Comparison of ENCODE assay signal across 9 cellular contexts in the genomic region with DNA sequence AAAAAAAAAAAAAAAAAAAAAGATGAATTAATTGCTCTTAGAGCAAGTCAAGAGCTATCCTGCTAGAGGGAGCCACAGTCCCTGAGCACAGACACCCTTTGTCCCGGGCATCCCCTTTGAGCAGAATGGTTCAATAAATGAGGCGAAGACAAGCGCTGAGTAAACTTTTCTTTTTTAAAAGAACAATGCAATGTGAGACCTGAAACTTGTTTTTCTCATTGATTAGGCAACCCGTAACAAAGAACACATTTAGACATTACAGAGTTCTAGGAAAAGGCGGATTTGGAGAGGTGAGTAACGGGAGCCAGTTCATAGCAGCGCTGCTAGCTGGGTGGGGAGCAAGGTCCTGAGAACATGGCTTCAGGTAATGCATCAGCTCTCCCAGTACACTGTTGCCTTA. TPM values are rescaled to one million over a fixed set of nuclear protein-coding genes. Genes with fewer than 3 reads are reported as not detected.
A peak's percentile ranks its signal among the peaks of the same experiment; 100 is the strongest.
DNase-seq lines count a peak whose midpoint lies in the region; ATAC-seq, FAIRE-seq and TF ChIP-seq lines count a peak whose summit lies in the region.
"Had no signal": no experiment of that assay in that cellular context is flagged by ENCODE, and none has a peak within 500 bp of the region (broad histone marks: within the 10 kb centered on the region; RNA-seq: fewer than 3 reads in every experiment).

No MANE protein-coding gene starts in this region.

- H3K9me2 ChIP-seq in DOHH2 (replicated peaks; ENCODE audit: control insufficient read depth, low read length), result no peaks in the 10 kb centered on the region

- H3K9me3 Mint-ChIP-seq in activated T-helper 17 cell treated with anti-CD3 and anti-CD28 coated beads, Interleukin-2, amount 50 U/mL, for 72 hours, result no peaks in the 10 kb centered on the region
- H3K9me3 Mint-ChIP-seq in nephron progenitor cell, result no peaks in the 10 kb centered on the region

- H4K20me1 ChIP-seq in DOHH2 (ENCODE audit: control insufficient read depth, insufficient read depth, low read depth, low read length) (no peaks in the 10 kb centered on the region), HepG2 (ENCODE audit: insufficient read depth, low read length) (no peaks in the 10 kb centered on the region)

- BruUV-seq in HepG2 (replicated peaks; lab: Mats Ljungman, UMichigan), result no TSS peak

- 2% methylated on average over 7 of the region's 7 CpGs for WGBS in HepG2 (ENCODE audit: low lambda C conversion rate)

- peak; percentile 84 for DNase-seq in HepG2 (ENCODE audit: low spot score)
- DNase-seq in hepatic stellate cell (ENCODE audit: low spot score), result no peak
- no peak for DNase-seq in islet precursor cell
- DNase-seq in nephron progenitor cell, result no peak
- DNase-seq: NCI-H1092 had no signal

- intact Hi-C loops in HepG2 (cut with micrococcal nuclease; ENCODE audit: unreplicated experiment), result loop anchor here (1.0 kb wide), 1 partner anchor 28 kb away; no protein-coding TSS in a partner anchor

- in situ Hi-C loops in HepG2 (cut with HindIII; ENCODE audit: extremely low pct_ligation_motif_present, low pct_unique_long_range_greater_than_20kb), result no loop called here

- H3K9ac ChIP-seq in HepG2 (ENCODE audit: insufficient read depth, low read depth, low read length), result no peak overlapping the region

- CTCF ChIA-PET in HepG2 (lab: Yijun Ruan, JAX; ENCODE audit: low intra/inter-chr PET ratio, low total read pairs), result interaction anchor here (1.3 kb wide), 1 partner anchor 28 kb away, joined by 8 read pairs; no protein-coding TSS in a partner anchor

- H3K36me3 ChIP-seq in DOHH2 (ENCODE audit: control insufficient read depth, low read length) (no peaks in the 10 kb centered on the region), HepG2 (replicated peaks in 1 of 2; ENCODE audit: control insufficient read depth in 1 of 2, insufficient read depth in 2 of 2, low read length in 2 of 2) (no peaks in the 10 kb centered on the region)

- peaks cover 16% of the 10 kb centered on the region for H3K4me1 Mint-ChIP-seq in activated T-helper 17 cell treated with anti-CD3 and anti-CD28 coated beads, Interleukin-2, amount 50 U/mL, for 72 hours
- peaks cover 9% of the 10 kb centered on the region for H3K4me1 Mint-ChIP-seq in nephron progenitor cell

- H3K9me3 ChIP-seq in DOHH2 (ENCODE audit: control insufficient read depth, insufficient read depth, low read length) (no peaks in the 10 kb centered on the region), HepG2 (ENCODE audit: low read length) (no peaks in the 10 kb centered on the region)

- H3K4me1 ChIP-seq in DOHH2 (ENCODE audit: control insufficient read depth, low read length) (no peaks in the 10 kb centered on the region), HepG2 (ENCODE audit: insufficient read depth, low read length) (peaks cover 29% of the 10 kb centered on the region)

- no peak overlapping the region for H3K4me2 ChIP-seq in DOHH2 (ENCODE audit: low read length)
- H3K4me2 ChIP-seq in HepG2 (ENCODE audit: low read depth, low read length), result peak overlapping the region; percentile 54

- FAIRE-seq in HepG2 (lab: Jason Lieb, UNC), result peak; percentile 81

- no peak for TF ChIP-seq RAD21 in HepG2 (CRISPR knock-in tag; IDR thresholded peaks at IDR 0.05)

- no peak overlapping the region for H2AFZ ChIP-seq in HepG2 (ENCODE audit: low read length)

- TF ChIP-seq EP300 in HepG2 (IDR thresholded peaks at IDR 0.05; ENCODE audit: low read depth in 2 of 2, low read length in 2 of 2), result no peak
- no peak for TF ChIP-seq EP300 in HepG2 (CRISPR knock-in tag; IDR thresholded peaks at IDR 0.05; ENCODE audit: borderline replicate concordance)

- H3K36me3 Mint-ChIP-seq in activated T-helper 17 cell treated with anti-CD3 and anti-CD28 coated beads, Interleukin-2, amount 50 U/mL, for 72 hours (ENCODE audit: low read depth), result peaks cover 5% of the 10 kb centered on the region
- H3K36me3 Mint-ChIP-seq in nephron progenitor cell (ENCODE audit: low read depth), result no peaks in the 10 kb centered on the region

- TF ChIP-seq POLR2A in HepG2 (IDR thresholded peaks at IDR 0.05; ENCODE audit: insufficient read depth in 1 of 2, low read depth in 2 of 2, low read length in 2 of 2), result no peak

- ATAC-seq in HG02798 (IDR thresholded peaks at IDR 0.05; ENCODE audit: poor library complexity, unreplicated experiment), result peak; percentile 34
- ATAC-seq in activated T-helper 17 cell treated with anti-CD3 and anti-CD28 coated beads, Interleukin-2, amount 50 U/mL, for 72 hours (replicated peaks), result peak; percentile 58
- peak; percentile 93 for ATAC-seq in HepG2
- no peak for ATAC-seq in HG03460 (IDR thresholded peaks at IDR 0.05; ENCODE audit: unreplicated experiment)

- H3K27ac ChIP-seq in DOHH2 (ENCODE audit: low read depth, low read length) (no peak overlapping the region), HepG2 (ENCODE audit: extremely low read length, insufficient read depth, low read length) (no peak overlapping the region)

- peak overlapping the region; percentile 44 for H3K4me3 Mint-ChIP-seq in activated T-helper 17 cell treated with anti-CD3 and anti-CD28 coated beads, Interleukin-2, amount 50 U/mL, for 72 hours
- H3K4me3 Mint-ChIP-seq in nephron progenitor cell, result no peak overlapping the region

- no peaks in the 10 kb centered on the region for H3K79me2 ChIP-seq in DOHH2 (ENCODE audit: control insufficient read depth, low read length)
- no peaks in the 10 kb centered on the region for H3K79me2 ChIP-seq in HepG2 (ENCODE audit: insufficient read depth, low read length)

- peaks cover 10% of the 10 kb centered on the region for H3K27me3 ChIP-seq in DOHH2 (ENCODE audit: control insufficient read depth, low read length)
- peaks cover 2 to 15% of the 10 kb centered on the region in 2 experiments; a peak in 4 of 5 replicates for H3K27me3 ChIP-seq in HepG2 (ENCODE audit: control insufficient read depth in 1 of 2, insufficient read depth in 2 of 2, low read length in 2 of 2)

- POLR2A ChIA-PET in HepG2 (lab: Yijun Ruan, JAX), result interaction anchor here (0.9 to 1.6 kb wide), 4 partner anchors 24 to 46 kb away, joined by 4 to 7 read pairs (median 5); a partner anchor contains a TSS

- H3K4me3 ChIP-seq in DOHH2 (ENCODE audit: low read length), result no peak overlapping the region
- H3K4me3 ChIP-seq in HepG2 (replicated peaks in 1 of 3; ENCODE audit: insufficient read depth in 1 of 3, low read depth in 2 of 3, low read length in 3 of 3), result no peak overlapping the region

- TF ChIP-seq CTCF in DOHH2 (IDR thresholded peaks at IDR 0.05; ENCODE audit: low read depth, low read length, poor library complexity, severe bottlenecking) (peak; percentile 19), HepG2 (CRISPR knock-in tag; IDR thresholded peaks at IDR 0.05) (peak; percentile 61), nephron progenitor cell (IDR thresholded peaks at IDR 0.05) (no peak)

- peaks cover 12% of the 10 kb centered on the region for H3K27me3 Mint-ChIP-seq in activated T-helper 17 cell treated with anti-CD3 and anti-CD28 coated beads, Interleukin-2, amount 50 U/mL, for 72 hours
- H3K27me3 Mint-ChIP-seq in nephron progenitor cell (ENCODE audit: low read depth, poor library complexity), result peaks cover 3% of the 10 kb centered on the region

- H3K27ac Mint-ChIP-seq in activated T-helper 17 cell treated with anti-CD3 and anti-CD28 coated beads, Interleukin-2, amount 50 U/mL, for 72 hours, result peak overlapping the region; percentile 70
- no peak overlapping the region for H3K27ac Mint-ChIP-seq in nephron progenitor cell

- no peaks in the 10 kb centered on the region for H3F3A ChIP-seq in DOHH2 (ENCODE audit: control insufficient read depth, insufficient read depth)

RNA-seq across cellular contexts. Expression of a gene that starts 46.1 kb away (rescaled TPM):
- total RNA-seq in activated T-helper 17 cell treated with anti-CD3 and anti-CD28 coated beads, Interleukin-2, amount 50 U/mL, for 72 hours, result 1 to 10 TPM; 3.2 to 5.7 TPM
- total RNA-seq in HepG2 (2016; rRNA removed; fragmentation: Illumina TruSeq; extraction: Trizol), result 2.0 and 2.5 TPM in 2 replicates
- total RNA-seq in HepG2 (2016; cell fraction: cytosol; rRNA removed; fragmentation: Illumina TruSeq; extraction: Trizol; ENCODE audit: low read depth), result 1.9 and 2.1 TPM in 2 replicates
- 2.5 and 3.1 TPM in 2 replicates for total RNA-seq in HepG2 (2016; cell fraction: insoluble cytoplasmic fraction; rRNA removed; fragmentation: Illumina TruSeq; extraction: Trizol)
- total RNA-seq in HepG2 (2016; cell fraction: membrane; rRNA removed; fragmentation: Illumina TruSeq; extraction: Trizol), result 4.7 and 4.9 TPM in 2 replicates
- total RNA-seq in HepG2 (2016; cell fraction: nucleus; rRNA removed; fragmentation: Illumina TruSeq; extraction: Trizol), result 1.2 and 1.4 TPM in 2 replicates
- 1.6 and 1.8 TPM in 2 replicates for polyA plus RNA-seq in HepG2 (2011; rRNA removed)
- 1.2 TPM in 2 replicates for polyA plus RNA-seq in HepG2 (2011; cell fraction: cytosol; rRNA removed)
- polyA plus RNA-seq in HepG2 (2011; cell fraction: nucleus; rRNA removed), result 1.2 and 1.3 TPM in 2 replicates
- 1.5 and 1.7 TPM in 2 replicates for polyA plus RNA-seq in HepG2 (2012)
- 2.8 TPM in 2 replicates for polyA plus RNA-seq in HepG2 (2016; cell fraction: cytosol; fragmentation: Illumina TruSeq; extraction: Trizol; ENCODE audit: low read depth)
- polyA plus RNA-seq in HepG2 (2016; cell fraction: insoluble cytoplasmic fraction; fragmentation: Illumina TruSeq; extraction: Trizol; ENCODE audit: low read depth), result 3.0 TPM in 2 replicates
- 4.7 TPM in 2 replicates for polyA plus RNA-seq in HepG2 (2016; cell fraction: membrane; fragmentation: Illumina TruSeq; extraction: Trizol; ENCODE audit: low read depth)
- polyA plus RNA-seq in HepG2 (2016; cell fraction: nucleus; fragmentation: Illumina TruSeq; extraction: Trizol; ENCODE audit: insufficient read depth, low read depth), result 2.1 and 2.8 TPM in 2 replicates
- 2.6 and 2.7 TPM in 2 replicates for polyA minus RNA-seq in HepG2 (2011; rRNA and poly(A)+ RNA removed; ENCODE audit: low replicate concordance)
- 0.88 and 1.4 TPM in 2 replicates for polyA minus RNA-seq in HepG2 (2011; cell fraction: cytosol; rRNA and poly(A)+ RNA removed)
- 1.4 and 3.2 TPM in 2 replicates for polyA minus RNA-seq in HepG2 (2011; cell fraction: nucleus; rRNA and poly(A)+ RNA removed)

RNA-seq across cellular contexts. Expression of a gene that starts 46.2 kb away (rescaled TPM):
- total RNA-seq in activated T-helper 17 cell treated with anti-CD3 and anti-CD28 coated beads, Interleukin-2, amount 50 U/mL, for 72 hours, result 10 to 100 TPM; 86.5 to 96.8 TPM
- 47.9 and 63.4 TPM in 2 replicates for total RNA-seq in HepG2 (2016; rRNA removed; fragmentation: Illumina TruSeq; extraction: Trizol)
- 11.5 and 13.9 TPM in 2 replicates for total RNA-seq in HepG2 (2016; cell fraction: cytosol; rRNA removed; fragmentation: Illumina TruSeq; extraction: Trizol; ENCODE audit: low read depth)
- 48.3 and 54.0 TPM in 2 replicates for total RNA-seq in HepG2 (2016; cell fraction: insoluble cytoplasmic fraction; rRNA removed; fragmentation: Illumina TruSeq; extraction: Trizol)
- 23.0 and 27.1 TPM in 2 replicates for total RNA-seq in HepG2 (2016; cell fraction: membrane; rRNA removed; fragmentation: Illumina TruSeq; extraction: Trizol)
- 25.4 and 26.5 TPM in 2 replicates for total RNA-seq in HepG2 (2016; cell fraction: nucleus; rRNA removed; fragmentation: Illumina TruSeq; extraction: Trizol)
- 6.8 and 6.9 TPM in 2 replicates for polyA plus RNA-seq in HepG2 (2011; rRNA removed)
- polyA plus RNA-seq in HepG2 (2011; cell fraction: cytosol; rRNA removed), result 4.8 and 5.2 TPM in 2 replicates
- polyA plus RNA-seq in HepG2 (2011; cell fraction: nucleus; rRNA removed), result 8.6 and 9.1 TPM in 2 replicates
- 23.7 and 25.5 TPM in 2 replicates for polyA plus RNA-seq in HepG2 (2012)
- 5.0 and 6.7 TPM in 2 replicates for polyA plus RNA-seq in HepG2 (2016; cell fraction: cytosol; fragmentation: Illumina TruSeq; extraction: Trizol; ENCODE audit: low read depth)
- 48.2 and 58.0 TPM in 2 replicates for polyA plus RNA-seq in HepG2 (2016; cell fraction: insoluble cytoplasmic fraction; fragmentation: Illumina TruSeq; extraction: Trizol; ENCODE audit: low read depth)
- polyA plus RNA-seq in HepG2 (2016; cell fraction: membrane; fragmentation: Illumina TruSeq; extraction: Trizol; ENCODE audit: low read depth), result 12.7 and 14.5 TPM in 2 replicates
- polyA plus RNA-seq in HepG2 (2016; cell fraction: nucleus; fragmentation: Illumina TruSeq; extraction: Trizol; ENCODE audit: insufficient read depth, low read depth), result 36.4 and 41.5 TPM in 2 replicates
- 7.1 and 9.6 TPM in 2 replicates for polyA minus RNA-seq in HepG2 (2011; rRNA and poly(A)+ RNA removed; ENCODE audit: low replicate concordance)
- polyA minus RNA-seq in HepG2 (2011; cell fraction: cytosol; rRNA and poly(A)+ RNA removed), result 10.4 and 14.8 TPM in 2 replicates
- polyA minus RNA-seq in HepG2 (2011; cell fraction: nucleus; rRNA and poly(A)+ RNA removed), result 10.0 and 12.2 TPM in 2 replicates
